In the genomic region with DNA sequence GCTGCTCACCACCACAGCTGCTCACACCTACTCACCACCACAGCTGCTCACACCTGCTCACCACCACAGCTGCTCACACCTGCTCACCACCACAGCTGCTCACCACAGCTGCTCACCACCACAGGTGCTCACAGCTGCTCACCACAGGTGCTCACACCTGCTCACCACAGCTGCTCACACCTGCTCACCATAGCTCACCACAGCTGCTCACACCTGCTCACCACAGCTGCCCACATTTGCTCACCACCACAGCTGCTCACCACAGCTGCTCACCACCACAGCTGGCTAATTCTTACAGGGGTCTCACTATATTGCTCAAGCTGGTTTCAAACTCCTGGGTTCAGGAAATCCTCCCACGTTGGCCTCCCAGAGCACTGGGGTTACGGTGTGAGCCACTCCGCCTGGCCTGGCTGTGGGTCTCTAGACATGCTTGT, we compare ENCODE assay signal across 15 cellular contexts. TPM values are rescaled to one million over a fixed set of nuclear protein-coding genes. Genes with fewer than 3 reads are reported as not detected.
A peak's percentile ranks its signal among the peaks of the same experiment; 100 is the strongest.
DNase-seq lines count a peak whose midpoint lies in the region; ATAC-seq, FAIRE-seq and TF ChIP-seq lines count a peak whose summit lies in the region.
"Had no signal": no experiment of that assay in that cellular context is flagged by ENCODE, and none has a peak within 500 bp of the region (broad histone marks: within the 10 kb centered on the region; RNA-seq: fewer than 3 reads in every experiment).

No MANE protein-coding gene starts in this region.

- CTCF ChIA-PET in OCI-LY7 (lab: Charles Lee; ENCODE audit: unreplicated experiment) = no interaction called here
- CTCF ChIA-PET in GM12878 (lab: Yijun Ruan, JAX) = no interaction called here

- intact Hi-C loops in Right ventricle myocardium inferior (cut with DNase I) (no loop called here), OCI-LY7 (cut with micrococcal nuclease; ENCODE audit: unreplicated experiment) (no loop called here), GM12878 (cut with micrococcal nuclease; ENCODE audit: unreplicated experiment) (no loop called here), vagina (cut with DNase I) (no loop called here)

- TF ChIP-seq POLR2A in GM12878 (IDR thresholded peaks at IDR 0.05; ENCODE audit: low read depth, low read length) (0 out of 2 replicates have a peak, but pooled peaks have one; percentile 23), vagina (IDR thresholded peaks at IDR 0.05) (no peak)

- SMC1A ChIA-PET in GM12878 (lab: Charles Lee; ENCODE audit: uncharacterized antibody, unreplicated experiment) = no interaction called here

- H3K4me3 ChIP-seq in right atrium auricular region (no peak overlapping the region), OCI-LY7 (ENCODE audit: low read depth, low read length, poor library complexity, severe bottlenecking) (no peak overlapping the region), GM12878 (no peak overlapping the region), vagina (no peak overlapping the region)
- H3K4me3 ChIP-seq: gastrocnemius medialis, PC-9 had no signal

- H3K27ac Mint-ChIP-seq in stimulated activated naive B cell treated with anti-CD40 and anti-IgM and Interleukin-4, amounts not matched to agents 10 μg/mL and 1 μg/mL and 100 μg/mL, for 72 hours = peak overlapping the region; percentile 85
- H3K27ac Mint-ChIP-seq: mesothelial cell of epicardium had no signal

- H3K9me2 ChIP-seq in OCI-LY7 (ENCODE audit: insufficient read depth, low read length) = no peaks in the 10 kb centered on the region

- H2AFZ ChIP-seq in OCI-LY7 (ENCODE audit: low read length) = no peak overlapping the region
- no peak overlapping the region for H2AFZ ChIP-seq in GM12878 (ENCODE audit: control insufficient read depth, low read depth, low read length)
- H2AFZ ChIP-seq: PC-9 had no signal

- no peaks in the 10 kb centered on the region for H3K27me3 ChIP-seq in right atrium auricular region
- no peaks in the 10 kb centered on the region for H3K27me3 ChIP-seq in GM12878 (replicated peaks in 1 of 2; ENCODE audit: control insufficient read depth in 2 of 2, insufficient read depth in 2 of 2, low read length in 1 of 2)
- no peaks in the 10 kb centered on the region for H3K27me3 ChIP-seq in vagina
- H3K27me3 ChIP-seq: gastrocnemius medialis had no signal

- peaks cover 5 to 6% of the 10 kb centered on the region in 2 donors for H3K4me1 Mint-ChIP-seq in stimulated activated naive B cell treated with anti-CD40 and anti-IgM and Interleukin-4, amounts not matched to agents 10 μg/mL and 1 μg/mL and 100 μg/mL, for 72 hours
- H3K4me1 Mint-ChIP-seq: mesothelial cell of epicardium had no signal

- TF ChIP-seq RAD21 in GM12878 (IDR thresholded peaks at IDR 0.05; ENCODE audit: insufficient read depth, low read depth, low read length) = no peak

- H3K4me2 ChIP-seq in OCI-LY7 (ENCODE audit: low read length) = no peak overlapping the region
- no peak overlapping the region for H3K4me2 ChIP-seq in GM12878 (ENCODE audit: control insufficient read depth, insufficient read depth)
- H3K4me2 ChIP-seq: PC-9 had no signal

- in situ Hi-C loops in GM12878 (cut with MboI) = no loop called here

- peak overlapping the region in 1 of 2 donors; percentile 32 for H3K4me3 Mint-ChIP-seq in stimulated activated naive B cell treated with anti-CD40 and anti-IgM and Interleukin-4, amounts not matched to agents 10 μg/mL and 1 μg/mL and 100 μg/mL, for 72 hours
- H3K4me3 Mint-ChIP-seq: mesothelial cell of epicardium had no signal

- peaks cover 59 to 82% of the 10 kb centered on the region in 2 donors for H3K36me3 Mint-ChIP-seq in stimulated activated naive B cell treated with anti-CD40 and anti-IgM and Interleukin-4, amounts not matched to agents 10 μg/mL and 1 μg/mL and 100 μg/mL, for 72 hours

- 100% methylated on average over 3 of the region's 3 CpGs for WGBS in GM12878 (ENCODE audit: insufficient coverage, insufficient replicate concordance, low lambda C conversion rate, missing lambda C conversion rate)

- no peak for ATAC-seq in Right ventricle myocardium inferior
- no peak for ATAC-seq in GM12878
- ATAC-seq in stimulated activated naive B cell treated with anti-CD40 and anti-IgM and Interleukin-4, amounts not matched to agents 10 μg/mL and 1 μg/mL and 100 μg/mL, for 72 hours (replicated peaks) = no peak
- ATAC-seq in GM21529 (IDR thresholded peaks at IDR 0.05; ENCODE audit: unreplicated experiment) = no peak
- ATAC-seq: gastrocnemius medialis had no signal

- FAIRE-seq in GM12878 (lab: Jason Lieb, UNC) = no peak

- no peaks in the 10 kb centered on the region for H3K4me1 ChIP-seq in right atrium auricular region
- no peaks in the 10 kb centered on the region for H3K4me1 ChIP-seq in OCI-LY7 (ENCODE audit: insufficient read depth, low read length, poor library complexity, severe bottlenecking)
- H3K4me1 ChIP-seq in GM12878 (ENCODE audit: control insufficient read depth, insufficient read depth, low read length) = no peaks in the 10 kb centered on the region
- H3K4me1 ChIP-seq in vagina = no peaks in the 10 kb centered on the region
- H3K4me1 ChIP-seq: gastrocnemius medialis had no signal

- POLR2A ChIA-PET in OCI-LY7 (lab: Charles Lee) (no interaction called here), GM12878 (lab: Charles Lee) (no interaction called here)

- RAD21 ChIA-PET in GM12878 (lab: Charles Lee; ENCODE audit: unreplicated experiment) = no interaction called here

- H3K36me3 ChIP-seq in right atrium auricular region (peaks cover 41% of the 10 kb centered on the region), OCI-LY7 (ENCODE audit: insufficient read depth, low read length) (peaks cover 65% of the 10 kb centered on the region), GM12878 (ENCODE audit: control insufficient read depth in 2 of 2, insufficient read depth in 2 of 2, low read length in 1 of 2) (peaks cover 24 to 30% of the 10 kb centered on the region in 2 experiments), vagina (peaks cover 0 to 47% of the 10 kb centered on the region in 2 donors)

- H3K9me3 ChIP-seq in right atrium auricular region = no peaks in the 10 kb centered on the region
- H3K9me3 ChIP-seq in OCI-LY7 (ENCODE audit: low read length) = peaks cover 15% of the 10 kb centered on the region
- peaks cover 15% of the 10 kb centered on the region for H3K9me3 ChIP-seq in GM12878 (replicated peaks; ENCODE audit: control insufficient read depth, insufficient read depth, low read length)
- no peaks in the 10 kb centered on the region for H3K9me3 ChIP-seq in vagina
- H3K9me3 ChIP-seq: gastrocnemius medialis had no signal

- no peak overlapping the region for H3K9ac ChIP-seq in GM12878 (ENCODE audit: control insufficient read depth, insufficient read depth, low read length)

- H3K9me3 Mint-ChIP-seq in stimulated activated naive B cell treated with anti-CD40 and anti-IgM and Interleukin-4, amounts not matched to agents 10 μg/mL and 1 μg/mL and 100 μg/mL, for 72 hours = peaks cover 7% of the 10 kb centered on the region in 2 donors
- H3K9me3 Mint-ChIP-seq: mesothelial cell of epicardium had no signal

- H4K20me1 ChIP-seq in OCI-LY7 (ENCODE audit: insufficient read depth, low read length) = no peaks in the 10 kb centered on the region
- no peaks in the 10 kb centered on the region for H4K20me1 ChIP-seq in GM12878 (ENCODE audit: control insufficient read depth, insufficient read depth)

- TF ChIP-seq CTCF in right atrium auricular region (IDR thresholded peaks at IDR 0.05) = no peak
- no peak for TF ChIP-seq CTCF in OCI-LY7 (conservative IDR thresholded peaks at IDR 0.05; ENCODE audit: low read length)
- no peak for TF ChIP-seq CTCF in GM12878 (IDR thresholded peaks at IDR 0.05 in 2 of 3, conservative IDR thresholded peaks at IDR 0.05 in 1 of 3; ENCODE audit: control insufficient read depth in 2 of 3, extremely low read depth in 1 of 3, insufficient read depth in 1 of 3, low read depth in 3 of 3, low read length in 3 of 3)
- TF ChIP-seq CTCF in vagina (IDR thresholded peaks at IDR 0.05) = no peak

- H3K27me3 Mint-ChIP-seq in stimulated activated naive B cell treated with anti-CD40 and anti-IgM and Interleukin-4, amounts not matched to agents 10 μg/mL and 1 μg/mL and 100 μg/mL, for 72 hours = no peaks in the 10 kb centered on the region

- BruUV-seq in OCI-LY7 (replicated peaks; lab: Mats Ljungman, UMichigan) (no TSS peak), GM12878 (replicated peaks; lab: Mats Ljungman, UMichigan) (no TSS peak)

- peak; percentile 14 for DNase-seq in Right ventricle myocardium inferior (ENCODE audit: missing footprints)
- DNase-seq in right atrium auricular region (ENCODE audit: low spot score) = no peak
- DNase-seq in OCI-LY7 (ENCODE audit: low spot score) = no peak
- no peak for DNase-seq in GM12878 (ENCODE audit: low read depth, low spot score)
- no peak for DNase-seq in stimulated activated naive B cell treated with anti-CD40 and anti-IgM and Interleukin-4, amounts not matched to agents 10 μg/mL and 1 μg/mL and 100 μg/mL, for 72 hours
- DNase-seq in NCI-H748 (lab: John Stamatoyannopoulos, UW; ENCODE audit: unreplicated experiment) = no peak
- DNase-seq in vagina (ENCODE audit: extremely low spot score in 2 of 2) = no peak
- DNase-seq: AML-193, gastrocnemius medialis, H7, NCI-H1105 treated with DMSO at 0.1 percent for 48 hours, NCI-H2227 treated with DMSO at 0.1 percent for 48 hours, PC-9 had no signal

- H3K27ac ChIP-seq in right atrium auricular region = no peak overlapping the region
- peak overlapping the region; percentile 31 for H3K27ac ChIP-seq in OCI-LY7 (ENCODE audit: low read depth, low read length, poor library complexity, severe bottlenecking)
- H3K27ac ChIP-seq in GM12878 (ENCODE audit: control insufficient read depth, insufficient read depth) = no peak overlapping the region
- no peak overlapping the region for H3K27ac ChIP-seq in vagina
- H3K27ac ChIP-seq: gastrocnemius medialis, PC-9 had no signal

- no peak for TF ChIP-seq EP300 in GM12878 (IDR thresholded peaks at IDR 0.05; ENCODE audit: borderline replicate concordance in 1 of 2, control insufficient read depth in 1 of 2, low read depth in 2 of 2, low read length in 2 of 2)

- H3K79me2 ChIP-seq in OCI-LY7 (ENCODE audit: insufficient read depth, low read depth, low read length) = no peaks in the 10 kb centered on the region
- no peaks in the 10 kb centered on the region for H3K79me2 ChIP-seq in GM12878 (ENCODE audit: control insufficient read depth, insufficient read depth, low read length)

RNA-seq across cellular contexts. Expression of gene CPLX1, which starts 30.6 kb away (rescaled TPM):
- 3.1 TPM for total RNA-seq in Right ventricle myocardium inferior
- total RNA-seq in right atrium auricular region = 1 to 10 TPM in 1 of 2 donors, under 1 TPM in 1; 0.98 to 2.3 TPM
- 0.25 and 0.57 TPM in 2 replicates for total RNA-seq in OCI-LY7 (2014; rRNA removed; shearing (Covaris generic))
- 0.21 and 0.28 TPM in 2 replicates for total RNA-seq in OCI-LY7 (2022)
- 0.25 TPM in 1 of 2 replicates, not detected in the other for total RNA-seq in GM12878 (2013; cell fraction: nucleolus; rRNA removed)
- 0.16 TPM in 1 of 2 replicates, not detected in the other for total RNA-seq in GM12878 (2014; rRNA removed)
- total RNA-seq in GM12878 (2014; rRNA removed; fragmentation: Illumina TruSeq; extraction: Trizol) = 0.09 TPM in 1 of 2 replicates, not detected in the other
- total RNA-seq in GM12878 (2021) = 1.2 and 2.2 TPM in 2 replicates
- 0.10 TPM for polyA plus RNA-seq in GM12878 (2011; ENCODE audit: low read depth)
- not detected in 2 replicates for polyA plus RNA-seq in GM12878 (2011; rRNA removed)
- polyA plus RNA-seq in GM12878 (2011; cell fraction: cytosol; rRNA removed) = 0.06 TPM in 1 of 2 replicates, not detected in the other
- polyA plus RNA-seq in GM12878 (2011; cell fraction: nucleus; rRNA removed) = 0.12 and 0.46 TPM in 2 replicates
- polyA plus RNA-seq in GM12878 (2012) = 0.88 and 2.1 TPM in 2 replicates
- polyA plus RNA-seq in GM12878 (2014; fragmentation: Illumina TruSeq; extraction: Trizol) = 0.04 TPM in 1 of 2 replicates, not detected in the other
- not detected for polyA plus RNA-seq in GM12878 (2014; fragmentation: Nextera tagmentation; extraction: Ambion mirVana)
- 0.28 and 0.57 TPM in 2 replicates for polyA plus RNA-seq in GM12878 (2014; rRNA removed)
- polyA plus RNA-seq in GM12878 (2016; fragmentation: Nextera tagmentation; extraction: Ambion mirVana) = under 1 TPM in 1 of 2 experiments, not detected in 1; 0.13 TPM
- not detected in 2 replicates for polyA minus RNA-seq in GM12878 (2011; rRNA and poly(A)+ RNA removed)
- polyA minus RNA-seq in GM12878 (2011; cell fraction: cytosol; rRNA and poly(A)+ RNA removed) = not detected in 2 replicates
- polyA minus RNA-seq in GM12878 (2011; cell fraction: nucleus; rRNA and poly(A)+ RNA removed) = not detected in 2 replicates
- 0.98 TPM for total RNA-seq in vagina
